In the genomic region with DNA sequence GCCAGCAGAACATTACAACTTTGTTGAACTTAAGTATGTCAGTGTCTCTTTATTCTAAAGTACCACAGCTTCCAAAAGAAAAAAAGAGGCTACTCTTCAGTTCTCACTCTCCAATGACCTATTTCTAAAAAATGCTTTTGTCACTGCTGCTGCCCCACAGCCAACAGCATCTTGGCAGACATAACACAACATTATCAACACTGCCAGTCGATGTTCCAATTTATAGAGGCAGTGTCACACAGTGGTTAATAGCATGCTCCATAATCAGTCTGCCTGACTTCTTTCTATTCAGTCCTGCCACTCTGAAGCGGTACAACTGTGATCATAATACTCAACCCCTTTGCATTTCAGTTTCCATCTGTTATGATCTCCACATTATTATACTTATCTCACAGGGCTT, we compare ENCODE assay signal across 23 cellular contexts.
DNase-seq lines count a peak whose midpoint lies in the region; ATAC-seq, FAIRE-seq and TF ChIP-seq lines count a peak whose summit lies in the region.
"Had no signal": no experiment of that assay in that cellular context is flagged by ENCODE, and none has a peak within 500 bp of the region (broad histone marks: within the 10 kb centered on the region; RNA-seq: fewer than 3 reads in every experiment).

No MANE protein-coding gene starts in this region.

- H3K4me1 Mint-ChIP-seq in astrocyte (ENCODE audit: low read depth, unreplicated experiment) (peaks cover 8% of the 10 kb centered on the region), WTC11 (peaks cover 5% of the 10 kb centered on the region)
- no peaks in the 10 kb centered on the region for H3K4me1 Mint-ChIP-seq in stimulated activated effector memory CD8-positive, alpha-beta T cell treated with anti-CD3 and anti-CD28 coated beads, Interleukin-12 subunit alpha, Interleukin-12 subunit beta, amount 100 ng/mL, for 72 hours
- H3K4me1 Mint-ChIP-seq: memory B cell; naive thymus-derived CD4-positive, alpha-beta T cell; T-cell had no signal

- H3K4me3 Mint-ChIP-seq in astrocyte (ENCODE audit: unreplicated experiment) (no peak overlapping the region), WTC11 (no peak overlapping the region)
- no peak overlapping the region for H3K4me3 Mint-ChIP-seq in stimulated activated effector memory CD8-positive, alpha-beta T cell treated with anti-CD3 and anti-CD28 coated beads, Interleukin-12 subunit alpha, Interleukin-12 subunit beta, amount 100 ng/mL, for 72 hours
- H3K4me3 Mint-ChIP-seq: CD4-positive, alpha-beta T cell; memory B cell; naive thymus-derived CD4-positive, alpha-beta T cell; T-cell had no signal

- no peaks in the 10 kb centered on the region for H3K36me3 ChIP-seq in GM23248 (ENCODE audit: low read depth)
- H3K36me3 ChIP-seq in astrocyte (ENCODE audit: insufficient read depth, low read length): peaks cover 28% of the 10 kb centered on the region
- peaks cover 0 to 86% (median 0%) of the 10 kb centered on the region in 9 donors for H3K36me3 ChIP-seq in heart right ventricle
- no peaks in the 10 kb centered on the region for H3K36me3 ChIP-seq in gastrocnemius medialis
- H3K36me3 ChIP-seq: colonic mucosa, MG63 had no signal

- no peak for FAIRE-seq in astrocyte (lab: Jason Lieb, UNC)

- H3K27me3 Mint-ChIP-seq in astrocyte (ENCODE audit: low read depth, unreplicated experiment): no peaks in the 10 kb centered on the region
- H3K27me3 Mint-ChIP-seq in WTC11 (ENCODE audit: low read depth): no peaks in the 10 kb centered on the region
- H3K27me3 Mint-ChIP-seq: CD4-positive, alpha-beta T cell; memory B cell; naive thymus-derived CD4-positive, alpha-beta T cell had no signal

- H3K9ac ChIP-seq in GM23248 (no peak overlapping the region), astrocyte (ENCODE audit: low read length) (no peak overlapping the region)

- H4K20me1 ChIP-seq in GM23248 (ENCODE audit: insufficient read depth): no peaks in the 10 kb centered on the region
- H4K20me1 ChIP-seq in astrocyte (ENCODE audit: insufficient read depth, low read length): no peaks in the 10 kb centered on the region

- H3K9me3 Mint-ChIP-seq in astrocyte (ENCODE audit: unreplicated experiment) (no peaks in the 10 kb centered on the region), WTC11 (no peaks in the 10 kb centered on the region)
- H3K9me3 Mint-ChIP-seq in stimulated activated effector memory CD8-positive, alpha-beta T cell treated with anti-CD3 and anti-CD28 coated beads, Interleukin-12 subunit alpha, Interleukin-12 subunit beta, amount 100 ng/mL, for 72 hours: no peaks in the 10 kb centered on the region
- H3K9me3 Mint-ChIP-seq: CD4-positive, alpha-beta T cell; memory B cell; naive thymus-derived CD4-positive, alpha-beta T cell; T-cell had no signal

- ATAC-seq in heart right ventricle (peak in 6 of 8 donors; percentile 46 to 85 (median 82)), gastrocnemius medialis (no peak), WTC11 (no peak)
- ATAC-seq in stimulated activated effector memory CD8-positive, alpha-beta T cell treated with anti-CD3 and anti-CD28 coated beads, Interleukin-12 subunit alpha, Interleukin-12 subunit beta, amount 100 ng/mL, for 72 hours: no peak
- ATAC-seq: esophagus mucosa; HCT116; naive thymus-derived CD4-positive, alpha-beta T cell; T-cell had no signal

- H3K4me1 ChIP-seq in GM23248 (ENCODE audit: insufficient read depth): peaks cover 32% of the 10 kb centered on the region
- H3K4me1 ChIP-seq in astrocyte (ENCODE audit: insufficient read depth, low read length): peaks cover 14% of the 10 kb centered on the region
- H3K4me1 ChIP-seq in heart right ventricle: peaks cover 0 to 51% (median 3%) of the 10 kb centered on the region in 9 donors
- peaks cover 0 to 4% of the 10 kb centered on the region in 2 donors for H3K4me1 ChIP-seq in gastrocnemius medialis
- H3K4me1 ChIP-seq: colonic mucosa had no signal

- TF ChIP-seq CTCF in astrocyte (IDR thresholded peaks at IDR 0.05; ENCODE audit: insufficient read depth, low read depth, low read length) (no peak), heart right ventricle (IDR thresholded peaks at IDR 0.05) (no peak), gastrocnemius medialis (IDR thresholded peaks at IDR 0.05 in 4 of 5, conservative IDR thresholded peaks at IDR 0.05 in 1 of 5) (no peak), WTC11 (IDR thresholded peaks at IDR 0.05) (no peak)

- H3K79me2 ChIP-seq in GM23248 (ENCODE audit: insufficient read depth) (0 out of 2 replicates have a peak, but pooled peaks cover 7% of the 10 kb centered on the region), astrocyte (ENCODE audit: insufficient read depth, low read length) (peaks cover 27% of the 10 kb centered on the region)

- H3K27ac ChIP-seq in GM23248: peak overlapping the region; percentile 30; the same call in 1 of the 2 replicates
- peak overlapping the region; percentile 12 for H3K27ac ChIP-seq in astrocyte (ENCODE audit: low read depth, low read length)
- H3K27ac ChIP-seq in heart right ventricle: peak overlapping the region in 5 of 10 donors; percentile 29 to 56 (median 47)
- peak overlapping the region in 3 of 4 donors; percentile 12 to 36 (median 15) for H3K27ac ChIP-seq in gastrocnemius medialis
- H3K27ac ChIP-seq: colonic mucosa, SJSA1 had no signal

- POLR2A ChIA-PET in WTC11 (lab: Charles Lee): no interaction called here

- H2AFZ ChIP-seq in GM23248 (no peak overlapping the region), astrocyte (ENCODE audit: low read depth, low read length) (no peak overlapping the region)

- no peak for TF ChIP-seq POLR2A in gastrocnemius medialis (IDR thresholded peaks at IDR 0.05)

- H3K36me3 Mint-ChIP-seq in astrocyte (ENCODE audit: low read depth, unreplicated experiment): no peaks in the 10 kb centered on the region
- peaks cover 13% of the 10 kb centered on the region; the same call in 1 of the 2 replicates for H3K36me3 Mint-ChIP-seq in WTC11
- no peaks in the 10 kb centered on the region for H3K36me3 Mint-ChIP-seq in stimulated activated effector memory CD8-positive, alpha-beta T cell treated with anti-CD3 and anti-CD28 coated beads, Interleukin-12 subunit alpha, Interleukin-12 subunit beta, amount 100 ng/mL, for 72 hours
- H3K36me3 Mint-ChIP-seq: memory B cell; naive thymus-derived CD4-positive, alpha-beta T cell; T-cell had no signal

- H3K4me2 ChIP-seq in GM23248 (ENCODE audit: unreplicated experiment) (peak overlapping the region; percentile 20), astrocyte (ENCODE audit: low read length) (no peak overlapping the region)

- no peak overlapping the region for H3K27ac Mint-ChIP-seq in astrocyte (ENCODE audit: unreplicated experiment)
- no peak overlapping the region for H3K27ac Mint-ChIP-seq in WTC11
- H3K27ac Mint-ChIP-seq in stimulated activated effector memory CD8-positive, alpha-beta T cell treated with anti-CD3 and anti-CD28 coated beads, Interleukin-12 subunit alpha, Interleukin-12 subunit beta, amount 100 ng/mL, for 72 hours: no peak overlapping the region
- H3K27ac Mint-ChIP-seq: CD4-positive, alpha-beta T cell; memory B cell; naive thymus-derived CD4-positive, alpha-beta T cell; T-cell had no signal

- CTCF ChIA-PET in WTC11 (lab: Charles Lee): no interaction called here

- H3K27me3 ChIP-seq in GM23248 (replicated peaks; ENCODE audit: insufficient read depth) (no peaks in the 10 kb centered on the region), astrocyte (ENCODE audit: insufficient read depth, low read length) (no peaks in the 10 kb centered on the region), heart right ventricle (peaks cover 0 to 62% (median 0%) of the 10 kb centered on the region in 7 donors), gastrocnemius medialis (no peaks in the 10 kb centered on the region)
- H3K27me3 ChIP-seq: colonic mucosa, MG63, SJSA1 had no signal

- H3K4me3 ChIP-seq in GM23248: no peak overlapping the region
- H3K4me3 ChIP-seq in astrocyte (ENCODE audit: insufficient read depth, low read depth, low read length): no peak overlapping the region
- no peak overlapping the region for H3K4me3 ChIP-seq in heart right ventricle
- H3K4me3 ChIP-seq in gastrocnemius medialis: no peak overlapping the region
- H3K4me3 ChIP-seq: colonic mucosa, MG63, SJSA1 had no signal

- WGBS in GM23248 (ENCODE audit: low coverage in 1 of 2, low lambda C conversion rate in 2 of 2, missing lambda C conversion rate in 2 of 2), 2 experiments: 10 to 17% methylated on average over 2 of the region's 2 CpGs
- 31 to 45% methylated on average over 2 of the region's 2 CpGs for WGBS in heart right ventricle, 2 donors

- in situ Hi-C loops in GM23248 (cut with MboI) (loop anchor here (10.0 kb wide), 1 partner anchor 295 kb away; no protein-coding TSS in a partner anchor), gastrocnemius medialis (cut with MboI; ENCODE audit: low sequenced_read_pairs in 4 of 4) (no loop called here)

- H3K9me2 ChIP-seq in GM23248 (ENCODE audit: insufficient read depth): no peaks in the 10 kb centered on the region

- intact Hi-C loops in heart right ventricle (cut with DNase I): loop anchor here in 1 of 10 donors (10.0 kb wide), 1 partner anchor 55 kb away; no protein-coding TSS in a partner anchor
- intact Hi-C loops in gastrocnemius medialis (cut with DNase I; ENCODE audit: low total_unique reads): no loop called here

- peaks cover 10% of the 10 kb centered on the region; the same call in 1 of the 2 replicates for H3F3A ChIP-seq in GM23248 (ENCODE audit: insufficient read depth)

- H3K9me3 ChIP-seq in GM23248 (ENCODE audit: low read depth) (no peaks in the 10 kb centered on the region), astrocyte (ENCODE audit: insufficient read depth, low read depth, low read length) (no peaks in the 10 kb centered on the region), heart right ventricle (no peaks in the 10 kb centered on the region), gastrocnemius medialis (no peaks in the 10 kb centered on the region)
- H3K9me3 ChIP-seq: colonic mucosa, MG63, SJSA1 had no signal

- DNase-seq in GM23248 (peak; percentile 55), astrocyte (ENCODE audit: low read depth) (peak; percentile 29), heart right ventricle (no peak), gastrocnemius medialis (no peak), WTC11 (ENCODE audit: low spot score) (no peak), NCI-H2029 treated with DMSO at 0.1 percent for 48 hours (lab: John Stamatoyannopoulos, UW) (no peak)
- no peak for DNase-seq in stimulated activated effector memory CD8-positive, alpha-beta T cell treated with anti-CD3 and anti-CD28 coated beads, Interleukin-12 subunit alpha, Interleukin-12 subunit beta, amount 100 ng/mL, for 72 hours (ENCODE audit: low spot score in 2 of 2)
- DNase-seq: activated CD4-positive, CD25-positive, alpha-beta regulatory T cell treated with anti-CD3 and anti-CD28 coated beads, Interleukin-2, amount 50 U/mL, for 72 hours; activated gamma-delta T cell treated with Interleukin-2 at 50 U/mL for 16 hours; CD4-positive, alpha-beta T cell; colonic mucosa; MG63; naive thymus-derived CD4-positive, alpha-beta T cell; NCI-H146; NCI-H510A treated with DMSO at 0.1 percent for 48 hours; occipital lobe; stimulated activated CD4-positive, alpha-beta T cell treated with anti-CD3 and anti-CD28 coated beads, Interleukin-4, amount 100 ng/mL, for 1 hour; stimulated activated naive CD4-positive, alpha-beta T cell; T-cell had no signal

TF ChIP-seq in WTC11, 78 proteins besides CTCF, POLR2A, EP300 and RAD21 (continues in another document):
- TF ChIP-seq NFYB (CRISPR knock-in tag; conservative IDR thresholded peaks at IDR 0.05; ENCODE audit: low read depth) (no peak), ATF1 (CRISPR knock-in tag; IDR thresholded peaks at IDR 0.05) (no peak), TEAD4 (CRISPR knock-in tag; IDR thresholded peaks at IDR 0.05) (no peak), ETV6 (CRISPR knock-in tag; IDR thresholded peaks at IDR 0.05) (no peak)

Comparison
In these comparisons a context has a peak if more than half of its experiments do, and no peak if none do; other contexts are left out.
1. DNase-seq: peak in GM23248 (single experiment) and astrocyte (single experiment); none in heart right ventricle (0 of 2), gastrocnemius medialis (0 of 2), WTC11 (single experiment), stimulated activated effector memory CD8-positive, alpha-beta T cell treated with anti-CD3 and anti-CD28 coated beads, Interleukin-12 subunit alpha, Interleukin-12 subunit beta, amount 100 ng/mL, for 72 hours (0 of 2) and NCI-H2029 treated with DMSO at 0.1 percent for 48 hours (single experiment).
2. ATAC-seq: peak in heart right ventricle (6 of 8); none in gastrocnemius medialis (0 of 2), WTC11 (single experiment) and stimulated activated effector memory CD8-positive, alpha-beta T cell treated with anti-CD3 and anti-CD28 coated beads, Interleukin-12 subunit alpha, Interleukin-12 subunit beta, amount 100 ng/mL, for 72 hours (single experiment).